15 cellular contexts compared by ENCODE assay signal in the genomic region with DNA sequence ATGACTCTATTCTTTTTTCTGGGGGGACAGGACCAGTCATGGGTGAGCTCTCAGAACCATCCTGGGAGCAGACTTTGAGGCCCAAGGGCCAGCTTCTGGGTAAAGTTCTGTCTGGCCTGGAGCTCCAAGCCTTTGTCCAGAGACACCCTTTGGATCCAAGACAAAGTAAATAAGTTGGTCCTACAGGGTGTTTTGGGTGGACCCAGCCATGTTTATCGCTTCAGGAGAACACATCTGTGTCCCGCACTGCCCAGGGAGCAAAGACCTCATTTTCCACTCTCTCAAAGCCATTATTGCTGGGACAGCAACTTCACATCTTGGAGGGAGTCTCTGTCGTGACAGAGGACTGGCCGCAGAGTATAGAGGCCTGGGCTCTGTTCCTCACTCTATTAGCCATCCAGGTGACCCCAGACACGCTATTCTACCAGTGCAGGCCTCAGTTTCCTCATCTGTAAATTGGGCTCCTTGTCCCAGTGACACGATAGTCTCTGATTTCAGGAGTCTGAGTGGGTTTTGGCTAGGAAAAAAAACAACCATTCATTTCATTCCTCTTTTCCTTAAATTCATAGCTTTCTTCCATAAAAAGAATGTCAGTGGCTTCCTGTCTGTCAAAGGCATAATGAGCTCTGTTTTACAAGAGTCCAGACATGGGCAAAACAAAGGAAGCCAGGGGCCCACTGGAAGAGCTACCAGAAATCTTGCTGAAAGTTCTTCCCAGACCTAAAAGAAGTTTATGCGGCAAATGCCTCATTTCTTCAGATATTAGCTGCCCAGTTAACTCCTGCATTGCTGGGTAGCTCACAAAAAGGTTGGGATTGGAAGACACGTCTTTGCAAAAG.
DNase-seq lines count a peak whose midpoint lies in the region; ATAC-seq and TF ChIP-seq lines count a peak whose summit lies in the region.
"Had no signal": no experiment of that assay in that cellular context is flagged by ENCODE, and none has a peak within 500 bp of the region (broad histone marks: within the 10 kb centered on the region; RNA-seq: fewer than 3 reads in every experiment).

No MANE protein-coding gene starts in this region.

- H3K4me3 ChIP-seq in esophagus squamous epithelium (no peak overlapping the region), lung (no peak overlapping the region), stomach smooth muscle (ENCODE audit: low read length in 2 of 2) (no peak overlapping the region)

- BruUV-seq in Calu3 (replicated peaks; lab: Mats Ljungman, UMichigan) = no TSS peak

- peaks cover 0 to 2% (median 0%) of the 10 kb centered on the region in 7 donors for H3K9me3 Mint-ChIP-seq in CD14-positive monocyte
- no peaks in the 10 kb centered on the region for H3K9me3 Mint-ChIP-seq in Calu3 (ENCODE audit: low read depth, unreplicated experiment)
- H3K9me3 Mint-ChIP-seq: activated T-helper 1 cell treated with anti-CD3 and anti-CD28 coated beads, Interleukin-12 subunit alpha, Interleukin-12 subunit beta, Interleukin-2, Interleukin-4 antibody, amounts not matched to agents 30 ng/mL and 10 ng/mL and 1 ng/mL, durations not matched to agents 14 hours and 24 hours and 36 hours; mesothelial cell of epicardium had no signal

- H3K27ac ChIP-seq in esophagus squamous epithelium (peak overlapping the region; percentile 39 to 86 (median 70)), lung (ENCODE audit: low read depth in 1 of 2, low read length in 1 of 2) (peak overlapping the region; percentile 74 to 84), stomach smooth muscle (ENCODE audit: low read length) (peak overlapping the region; percentile 49)

- CTCF ChIA-PET in Calu3 (lab: Charles Lee) = interaction anchor here (0.7 kb wide), 1 partner anchor 10 kb away, joined by 3 read pairs; no protein-coding TSS in a partner anchor

- H3K4me1 Mint-ChIP-seq in CD14-positive monocyte (peaks cover 35% of the 10 kb centered on the region), Calu3 (ENCODE audit: low read depth, unreplicated experiment) (peaks cover 5% of the 10 kb centered on the region)

- WGBS in esophagus squamous epithelium, 2 donors = 71 to 83% methylated on average over 7 to 8 of the region's 8 CpGs
- 67 to 76% methylated on average over 8 of the region's 8 CpGs for WGBS in lung, 2 donors

- intact Hi-C loops in esophagus squamous epithelium (cut with DNase I) = no loop called here
- intact Hi-C loops in CD14-positive monocyte (cut with micrococcal nuclease) = no loop called here
- intact Hi-C loops in Calu3 (cut with micrococcal nuclease; ENCODE audit: unreplicated experiment) = no loop called here

- H3K36me3 Mint-ChIP-seq in CD14-positive monocyte = peaks cover 41 to 44% of the 10 kb centered on the region in 2 donors
- H3K36me3 Mint-ChIP-seq in Calu3 (ENCODE audit: insufficient read depth, unreplicated experiment) = no peaks in the 10 kb centered on the region
- H3K36me3 Mint-ChIP-seq: mesothelial cell of epicardium had no signal

- H3K9me3 ChIP-seq in esophagus squamous epithelium (no peaks in the 10 kb centered on the region), lung (ENCODE audit: control insufficient read depth in 2 of 2, insufficient read depth in 1 of 2, low read length in 1 of 2) (no peaks in the 10 kb centered on the region), stomach smooth muscle (ENCODE audit: control insufficient read depth in 2 of 2, low read length in 2 of 2) (peaks cover 0 to 3% of the 10 kb centered on the region in 2 donors)

- ATAC-seq in lung (ENCODE audit: insufficient read depth, low FRiP score) = no peak
- ATAC-seq in HG03442 (IDR thresholded peaks at IDR 0.05; ENCODE audit: unreplicated experiment) = no peak
- ATAC-seq: activated CD8-positive, alpha-beta T cell treated with anti-CD3 and anti-CD28 coated beads, Interleukin-2, amount 10 ng/mL, durations not matched to agents 7 days and 5 days had no signal

- no peaks in the 10 kb centered on the region for H3K36me3 ChIP-seq in esophagus squamous epithelium
- H3K36me3 ChIP-seq in lung (ENCODE audit: control insufficient read depth in 2 of 2, insufficient read depth in 2 of 2, low read length in 2 of 2) = peaks cover 0 to 13% of the 10 kb centered on the region in 2 donors
- H3K36me3 ChIP-seq in stomach smooth muscle (ENCODE audit: control insufficient read depth in 2 of 2, insufficient read depth in 2 of 2, low read length in 2 of 2) = no peaks in the 10 kb centered on the region

- H3K27ac Mint-ChIP-seq in CD14-positive monocyte (peak overlapping the region in 3 of 7 donors; percentile 76 to 91 (median 78)), Calu3 (ENCODE audit: unreplicated experiment) (no peak overlapping the region)
- H3K27ac Mint-ChIP-seq: activated CD8-positive, alpha-beta T cell treated with anti-CD3 and anti-CD28 coated beads, Interleukin-2, amount 10 ng/mL, durations not matched to agents 7 days and 5 days; activated T-helper 1 cell treated with anti-CD3 and anti-CD28 coated beads, Interleukin-12 subunit alpha, Interleukin-12 subunit beta, Interleukin-2, Interleukin-4 antibody, amounts not matched to agents 30 ng/mL and 10 ng/mL and 1 ng/mL, durations not matched to agents 14 hours and 24 hours and 36 hours; mesothelial cell of epicardium had no signal

- DNase-seq in EH (ENCODE audit: low read depth) (peak; percentile 44), esophagus squamous epithelium (lab: John Stamatoyannopoulos, UW) (no peak), lung (ENCODE audit: low spot score) (no peak), NCI-H2196 (lab: John Stamatoyannopoulos, UW; ENCODE audit: unreplicated experiment) (no peak), CD14-positive monocyte (ENCODE audit: low spot score) (no peak), Calu3 (no peak)
- DNase-seq: activated CD8-positive, alpha-beta T cell treated with anti-CD3 and anti-CD28 coated beads, Interleukin-2, amount 10 ng/mL, durations not matched to agents 7 days and 5 days; amygdala; NCI-H1105; NCI-H2171; NCI-H774 had no signal

- H3K27me3 Mint-ChIP-seq in CD14-positive monocyte (ENCODE audit: low read depth in 3 of 3) (peaks cover 0 to 5% (median 4%) of the 10 kb centered on the region in 3 donors), Calu3 (ENCODE audit: unreplicated experiment) (no peaks in the 10 kb centered on the region)

- TF ChIP-seq CTCF in esophagus squamous epithelium (IDR thresholded peaks at IDR 0.05) (no peak), lung (IDR thresholded peaks at IDR 0.05; ENCODE audit: control extremely low read depth, extremely low read depth) (no peak), CD14-positive monocyte (IDR thresholded peaks at IDR 0.05) (no peak), Calu3 (IDR thresholded peaks at IDR 0.05; ENCODE audit: unreplicated experiment) (no peak)

- peaks cover 19 to 72% (median 61%) of the 10 kb centered on the region in 3 donors for H3K4me1 ChIP-seq in esophagus squamous epithelium
- H3K4me1 ChIP-seq in lung (ENCODE audit: control insufficient read depth in 2 of 2, insufficient read depth in 2 of 2, low read length in 2 of 2) = peaks cover 3 to 42% of the 10 kb centered on the region in 2 donors
- H3K4me1 ChIP-seq in stomach smooth muscle (ENCODE audit: control insufficient read depth, insufficient read depth, low read length) = peaks cover 18% of the 10 kb centered on the region

- H3K27me3 ChIP-seq in esophagus squamous epithelium = no peaks in the 10 kb centered on the region
- no peaks in the 10 kb centered on the region for H3K27me3 ChIP-seq in lung (ENCODE audit: control insufficient read depth, insufficient read depth)
- no peaks in the 10 kb centered on the region for H3K27me3 ChIP-seq in stomach smooth muscle (ENCODE audit: control insufficient read depth in 1 of 2, insufficient read depth in 2 of 2, low read length in 2 of 2)

- H3K4me3 Mint-ChIP-seq in CD14-positive monocyte (no peak overlapping the region), Calu3 (ENCODE audit: low read depth, unreplicated experiment) (no peak overlapping the region)
- H3K4me3 Mint-ChIP-seq: activated CD8-positive, alpha-beta T cell treated with anti-CD3 and anti-CD28 coated beads, Interleukin-2, amount 10 ng/mL, durations not matched to agents 7 days and 5 days; activated T-helper 1 cell treated with anti-CD3 and anti-CD28 coated beads, Interleukin-12 subunit alpha, Interleukin-12 subunit beta, Interleukin-2, Interleukin-4 antibody, amounts not matched to agents 30 ng/mL and 10 ng/mL and 1 ng/mL, durations not matched to agents 14 hours and 24 hours and 36 hours; mesothelial cell of epicardium had no signal

- no peak for TF ChIP-seq POLR2A in esophagus squamous epithelium (IDR thresholded peaks at IDR 0.05)

- no peak overlapping the region for H3K9ac ChIP-seq in stomach smooth muscle (ENCODE audit: low read length in 2 of 2)
